ENCODE assay signal across 28 cellular contexts in the genomic region with DNA sequence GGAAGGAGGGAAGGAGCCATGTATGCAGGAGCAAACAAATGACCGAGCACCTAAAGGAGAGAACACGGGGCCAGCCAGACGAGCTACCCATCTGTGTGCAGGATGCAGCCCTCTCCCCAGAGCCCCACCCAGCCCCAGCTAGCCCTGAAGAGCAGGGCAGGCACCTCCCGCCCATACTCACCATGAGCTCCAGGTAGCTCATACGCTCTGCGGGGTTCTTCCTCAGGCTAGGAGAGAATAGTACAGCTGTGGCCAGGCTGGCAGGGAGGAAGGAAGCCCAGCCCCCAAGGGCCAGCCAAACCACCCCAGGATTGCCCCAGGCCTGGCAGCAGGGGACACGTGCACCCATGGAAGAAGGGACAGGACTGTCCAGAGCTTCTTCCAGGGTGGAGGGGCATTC.
"Had no signal": no experiment of that assay in that cellular context is flagged by ENCODE, and none has a peak within 500 bp of the region (broad histone marks: within the 10 kb centered on the region; RNA-seq: fewer than 3 reads in every experiment).

No MANE protein-coding gene starts in this region.

- H3K36me3 ChIP-seq: colonic mucosa, esophagus squamous epithelium, gastroesophageal sphincter, WERI-Rb-1 had no signal

- H3K27ac ChIP-seq: colonic mucosa, dorsolateral prefrontal cortex, esophagus squamous epithelium, gastroesophageal sphincter, WERI-Rb-1 had no signal

- H3K9me3 Mint-ChIP-seq: activated B cell treated with CpG ODN at 0.5 μM for 24 hours; activated T-cell treated with anti-CD3 and anti-CD28 coated beads, Interleukin-2, amount 50 U/mL, for 4 hours; activated T-helper 17 cell treated with anti-CD3 and anti-CD28 coated beads, Interleukin-2, amount 50 U/mL, for 72 hours; dendritic cell treated with granulocyte-macrophage colony-stimulating factor and Interleukin-4, amounts not matched to agents 40 ng/mL and 50 ng/mL, for 4 days had no signal

- H3K4me1 Mint-ChIP-seq: activated B cell treated with CpG ODN at 0.5 μM for 24 hours; activated CD4-positive, alpha-beta memory T cell treated with anti-CD3 and anti-CD28 coated beads, Interleukin-2, amount 10 ng/mL, durations not matched to agents 7 days and 5 days; activated T-helper 17 cell treated with anti-CD3 and anti-CD28 coated beads, Interleukin-2, amount 50 U/mL, for 72 hours; T-helper 17 cell had no signal

- H3K27me3 ChIP-seq: colonic mucosa, esophagus squamous epithelium, gastroesophageal sphincter had no signal

- H3K4me3 ChIP-seq: colonic mucosa, dorsolateral prefrontal cortex, esophagus squamous epithelium, gastroesophageal sphincter had no signal

- DNase-seq: activated B cell treated with CpG ODN at 0.5 μM for 24 hours; activated CD4-positive, alpha-beta memory T cell treated with anti-CD3 and anti-CD28 coated beads, Interleukin-2, amount 10 ng/mL, durations not matched to agents 7 days and 5 days; activated CD4-positive, alpha-beta T cell treated with anti-CD3 and anti-CD28 coated beads for 48 hours; activated CD4-positive, alpha-beta T cell treated with anti-CD3 and anti-CD28 coated beads, Interleukin-2, amount 50 U/mL, for 4 hours; activated effector memory CD4-positive, alpha-beta T cell treated with Interleukin-2 at 50 U/mL for 16 hours; activated gamma-delta T cell treated with Interleukin-2 at 50 U/mL for 16 hours; activated naive CD4-positive, alpha-beta T cell treated with anti-CD3 and anti-CD28 coated beads, Interleukin-2, amount 50 U/mL, for 16 hours; activated naive CD4-positive, alpha-beta T cell treated with Interleukin-2 at 50 U/mL for 16 hours; activated T-cell treated with anti-CD3 and anti-CD28 coated beads, Interleukin-2, amount 50 U/mL, for 4 hours; amniotic stem cell; anterior cingulate cortex; central memory CD4-positive, alpha-beta T cell; cerebellar nuclear complex; colonic mucosa; dorsolateral prefrontal cortex; effector memory CD4-positive, alpha-beta T cell; erythroblast; esophagus squamous epithelium; foreskin melanocyte; T-helper 1 cell; T-helper 17 cell; T1000; WERI-Rb-1 had no signal

- H3K36me3 Mint-ChIP-seq: activated naive CD8-positive, alpha-beta T cell had no signal

- H3K27me3 Mint-ChIP-seq: activated B cell treated with CpG ODN at 0.5 μM for 24 hours; activated CD4-positive, alpha-beta memory T cell treated with anti-CD3 and anti-CD28 coated beads, Interleukin-2, amount 10 ng/mL, durations not matched to agents 7 days and 5 days; activated naive CD8-positive, alpha-beta T cell; activated T-helper 17 cell treated with anti-CD3 and anti-CD28 coated beads, Interleukin-2, amount 50 U/mL, for 72 hours; T-helper 17 cell had no signal

- H3K27ac Mint-ChIP-seq: activated B cell treated with CpG ODN at 0.5 μM for 24 hours; activated CD4-positive, alpha-beta memory T cell treated with anti-CD3 and anti-CD28 coated beads, Interleukin-2, amount 10 ng/mL, durations not matched to agents 7 days and 5 days; activated naive CD8-positive, alpha-beta T cell; activated T-helper 17 cell treated with anti-CD3 and anti-CD28 coated beads, Interleukin-2, amount 50 U/mL, for 72 hours; dendritic cell treated with granulocyte-macrophage colony-stimulating factor and Interleukin-4, amounts not matched to agents 40 ng/mL and 50 ng/mL, for 4 days; T-helper 17 cell; T-helper 2 cell treated with Interferon-gamma antibody and Interleukin-4, amounts not matched to agents 5 μg/mL and 100 μg/mL, for 36 hours had no signal

- H3K4me3 Mint-ChIP-seq: activated B cell treated with CpG ODN at 0.5 μM for 24 hours; activated CD4-positive, alpha-beta memory T cell treated with anti-CD3 and anti-CD28 coated beads, Interleukin-2, amount 10 ng/mL, durations not matched to agents 7 days and 5 days; activated naive CD8-positive, alpha-beta T cell; activated T-cell treated with anti-CD3 and anti-CD28 coated beads, Interleukin-2, amount 50 U/mL, for 4 hours; activated T-helper 17 cell treated with anti-CD3 and anti-CD28 coated beads, Interleukin-2, amount 50 U/mL, for 72 hours; dendritic cell treated with granulocyte-macrophage colony-stimulating factor and Interleukin-4, amounts not matched to agents 40 ng/mL and 50 ng/mL, for 4 days; T-helper 17 cell; T-helper 2 cell treated with Interferon-gamma antibody and Interleukin-4, amounts not matched to agents 5 μg/mL and 100 μg/mL, for 36 hours had no signal
